Comparison of ENCODE assay signal across 1 cellular context in the genomic region with DNA sequence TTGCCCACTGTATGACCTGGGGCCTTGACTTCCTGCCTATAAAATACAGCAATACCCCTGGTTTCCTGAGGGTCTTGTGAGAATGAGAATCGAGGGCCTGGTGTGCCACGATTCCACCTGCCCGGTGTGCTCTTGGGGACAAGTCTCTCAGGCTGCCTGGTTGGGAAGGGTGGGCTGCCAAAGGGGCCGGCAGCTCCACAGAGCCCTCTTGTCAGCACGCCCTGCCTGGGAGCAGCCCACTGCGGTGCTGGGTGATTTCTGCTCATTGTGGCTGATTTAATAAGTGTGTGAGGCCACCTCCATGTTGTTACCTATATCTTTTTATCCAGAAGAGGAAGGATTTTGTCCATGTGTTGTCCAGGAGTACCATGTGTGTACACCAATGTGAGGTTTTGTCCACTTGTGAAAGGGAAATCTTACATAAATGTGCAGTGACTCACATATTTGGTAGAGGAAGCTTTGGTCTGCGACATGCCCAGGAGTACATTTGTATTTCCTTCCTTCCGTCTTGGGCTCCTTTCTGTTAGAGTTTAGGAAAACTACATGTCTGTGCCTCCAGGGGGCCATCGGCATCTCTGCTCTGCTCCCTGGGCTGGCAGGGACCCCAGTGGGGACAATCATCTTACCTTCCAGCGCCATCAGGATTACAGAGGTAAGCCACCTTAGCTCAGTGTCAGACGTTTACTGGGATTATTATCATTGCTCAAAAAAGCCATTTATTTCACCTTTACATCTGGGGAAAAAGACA.
TF ChIP-seq lines count a peak whose summit lies in the region.

No MANE protein-coding gene starts in this region.

TF ChIP-seq in GM23338, 12 proteins besides CTCF, POLR2A, EP300 and RAD21:
- TF ChIP-seq, protein P1, sequence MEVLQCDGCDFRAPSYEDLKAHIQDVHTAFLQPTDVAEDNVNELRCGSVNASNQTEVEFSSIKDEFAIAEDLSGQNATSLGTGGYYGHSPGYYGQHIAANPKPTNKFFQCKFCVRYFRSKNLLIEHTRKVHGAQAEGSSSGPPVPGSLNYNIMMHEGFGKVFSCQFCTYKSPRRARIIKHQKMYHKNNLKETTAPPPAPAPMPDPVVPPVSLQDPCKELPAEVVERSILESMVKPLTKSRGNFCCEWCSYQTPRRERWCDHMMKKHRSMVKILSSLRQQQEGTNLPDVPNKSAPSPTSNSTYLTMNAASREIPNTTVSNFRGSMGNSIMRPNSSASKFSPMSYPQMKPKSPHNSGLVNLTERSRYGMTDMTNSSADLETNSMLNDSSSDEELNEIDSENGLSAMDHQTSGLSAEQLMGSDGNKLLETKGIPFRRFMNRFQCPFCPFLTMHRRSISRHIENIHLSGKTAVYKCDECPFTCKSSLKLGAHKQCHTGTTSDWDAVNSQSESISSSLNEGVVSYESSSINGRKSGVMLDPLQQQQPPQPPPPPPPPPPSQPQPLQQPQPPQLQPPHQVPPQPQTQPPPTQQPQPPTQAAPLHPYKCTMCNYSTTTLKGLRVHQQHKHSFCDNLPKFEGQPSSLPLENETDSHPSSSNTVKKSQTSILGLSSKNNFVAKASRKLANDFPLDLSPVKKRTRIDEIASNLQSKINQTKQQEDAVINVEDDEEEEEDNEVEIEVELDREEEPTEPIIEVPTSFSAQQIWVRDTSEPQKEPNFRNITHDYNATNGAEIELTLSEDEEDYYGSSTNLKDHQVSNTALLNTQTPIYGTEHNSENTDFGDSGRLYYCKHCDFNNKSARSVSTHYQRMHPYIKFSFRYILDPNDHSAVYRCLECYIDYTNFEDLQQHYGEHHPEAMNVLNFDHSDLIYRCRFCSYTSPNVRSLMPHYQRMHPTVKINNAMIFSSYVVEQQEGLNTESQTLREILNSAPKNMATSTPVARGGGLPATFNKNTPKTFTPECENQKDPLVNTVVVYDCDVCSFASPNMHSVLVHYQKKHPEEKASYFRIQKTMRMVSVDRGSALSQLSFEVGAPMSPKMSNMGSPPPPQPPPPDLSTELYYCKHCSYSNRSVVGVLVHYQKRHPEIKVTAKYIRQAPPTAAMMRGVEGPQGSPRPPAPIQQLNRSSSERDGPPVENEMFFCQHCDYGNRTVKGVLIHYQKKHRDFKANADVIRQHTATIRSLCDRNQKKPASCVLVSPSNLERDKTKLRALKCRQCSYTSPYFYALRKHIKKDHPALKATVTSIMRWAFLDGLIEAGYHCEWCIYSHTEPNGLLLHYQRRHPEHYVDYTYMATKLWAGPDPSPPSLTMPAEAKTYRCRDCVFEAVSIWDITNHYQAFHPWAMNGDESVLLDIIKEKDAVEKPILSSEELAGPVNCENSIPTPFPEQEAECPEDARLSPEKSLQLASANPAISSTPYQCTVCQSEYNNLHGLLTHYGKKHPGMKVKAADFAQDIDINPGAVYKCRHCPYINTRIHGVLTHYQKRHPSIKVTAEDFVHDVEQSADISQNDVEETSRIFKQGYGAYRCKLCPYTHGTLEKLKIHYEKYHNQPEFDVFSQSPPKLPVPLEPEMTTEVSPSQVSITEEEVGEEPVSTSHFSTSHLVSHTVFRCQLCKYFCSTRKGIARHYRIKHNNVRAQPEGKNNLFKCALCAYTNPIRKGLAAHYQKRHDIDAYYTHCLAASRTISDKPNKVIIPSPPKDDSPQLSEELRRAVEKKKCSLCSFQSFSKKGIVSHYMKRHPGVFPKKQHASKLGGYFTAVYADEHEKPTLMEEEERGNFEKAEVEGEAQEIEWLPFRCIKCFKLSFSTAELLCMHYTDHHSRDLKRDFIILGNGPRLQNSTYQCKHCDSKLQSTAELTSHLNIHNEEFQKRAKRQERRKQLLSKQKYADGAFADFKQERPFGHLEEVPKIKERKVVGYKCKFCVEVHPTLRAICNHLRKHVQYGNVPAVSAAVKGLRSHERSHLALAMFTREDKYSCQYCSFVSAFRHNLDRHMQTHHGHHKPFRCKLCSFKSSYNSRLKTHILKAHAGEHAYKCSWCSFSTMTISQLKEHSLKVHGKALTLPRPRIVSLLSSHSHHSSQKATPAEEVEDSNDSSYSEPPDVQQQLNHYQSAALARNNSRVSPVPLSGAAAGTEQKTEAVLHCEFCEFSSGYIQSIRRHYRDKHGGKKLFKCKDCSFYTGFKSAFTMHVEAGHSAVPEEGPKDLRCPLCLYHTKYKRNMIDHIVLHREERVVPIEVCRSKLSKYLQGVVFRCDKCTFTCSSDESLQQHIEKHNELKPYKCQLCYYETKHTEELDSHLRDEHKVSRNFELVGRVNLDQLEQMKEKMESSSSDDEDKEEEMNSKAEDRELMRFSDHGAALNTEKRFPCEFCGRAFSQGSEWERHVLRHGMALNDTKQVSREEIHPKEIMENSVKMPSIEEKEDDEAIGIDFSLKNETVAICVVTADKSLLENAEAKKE (CRISPR knock-in tag; IDR thresholded peaks at IDR 0.05), result no peak
- TF ChIP-seq, protein P2, sequence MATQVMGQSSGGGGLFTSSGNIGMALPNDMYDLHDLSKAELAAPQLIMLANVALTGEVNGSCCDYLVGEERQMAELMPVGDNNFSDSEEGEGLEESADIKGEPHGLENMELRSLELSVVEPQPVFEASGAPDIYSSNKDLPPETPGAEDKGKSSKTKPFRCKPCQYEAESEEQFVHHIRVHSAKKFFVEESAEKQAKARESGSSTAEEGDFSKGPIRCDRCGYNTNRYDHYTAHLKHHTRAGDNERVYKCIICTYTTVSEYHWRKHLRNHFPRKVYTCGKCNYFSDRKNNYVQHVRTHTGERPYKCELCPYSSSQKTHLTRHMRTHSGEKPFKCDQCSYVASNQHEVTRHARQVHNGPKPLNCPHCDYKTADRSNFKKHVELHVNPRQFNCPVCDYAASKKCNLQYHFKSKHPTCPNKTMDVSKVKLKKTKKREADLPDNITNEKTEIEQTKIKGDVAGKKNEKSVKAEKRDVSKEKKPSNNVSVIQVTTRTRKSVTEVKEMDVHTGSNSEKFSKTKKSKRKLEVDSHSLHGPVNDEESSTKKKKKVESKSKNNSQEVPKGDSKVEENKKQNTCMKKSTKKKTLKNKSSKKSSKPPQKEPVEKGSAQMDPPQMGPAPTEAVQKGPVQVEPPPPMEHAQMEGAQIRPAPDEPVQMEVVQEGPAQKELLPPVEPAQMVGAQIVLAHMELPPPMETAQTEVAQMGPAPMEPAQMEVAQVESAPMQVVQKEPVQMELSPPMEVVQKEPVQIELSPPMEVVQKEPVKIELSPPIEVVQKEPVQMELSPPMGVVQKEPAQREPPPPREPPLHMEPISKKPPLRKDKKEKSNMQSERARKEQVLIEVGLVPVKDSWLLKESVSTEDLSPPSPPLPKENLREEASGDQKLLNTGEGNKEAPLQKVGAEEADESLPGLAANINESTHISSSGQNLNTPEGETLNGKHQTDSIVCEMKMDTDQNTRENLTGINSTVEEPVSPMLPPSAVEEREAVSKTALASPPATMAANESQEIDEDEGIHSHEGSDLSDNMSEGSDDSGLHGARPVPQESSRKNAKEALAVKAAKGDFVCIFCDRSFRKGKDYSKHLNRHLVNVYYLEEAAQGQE (IDR thresholded peaks at IDR 0.05; ENCODE audit: unreplicated experiment), result no peak
- TF ChIP-seq EZH2phosphoT487 (IDR thresholded peaks at IDR 0.05; ENCODE audit: unreplicated experiment) (no peak), JUNB (IDR thresholded peaks at IDR 0.05; ENCODE audit: unreplicated experiment) (no peak), POLR2AphosphoS5 (IDR thresholded peaks at IDR 0.05; ENCODE audit: low read depth) (no peak), CREB1 (CRISPR knock-in tag; IDR thresholded peaks at IDR 0.05; ENCODE audit: low read depth) (no peak), STAT1 (IDR thresholded peaks at IDR 0.05; ENCODE audit: unreplicated experiment) (no peak), ZNF331 (CRISPR knock-in tag; IDR thresholded peaks at IDR 0.05; ENCODE audit: low read depth) (no peak), EZH2 (IDR thresholded peaks at IDR 0.05; ENCODE audit: low read depth, unreplicated experiment) (no peak), ZNF114 (CRISPR knock-in tag; IDR thresholded peaks at IDR 0.05) (no peak), NANOG (IDR thresholded peaks at IDR 0.05; ENCODE audit: borderline replicate concordance) (no peak)
- TF ChIP-seq, protein P3, sequence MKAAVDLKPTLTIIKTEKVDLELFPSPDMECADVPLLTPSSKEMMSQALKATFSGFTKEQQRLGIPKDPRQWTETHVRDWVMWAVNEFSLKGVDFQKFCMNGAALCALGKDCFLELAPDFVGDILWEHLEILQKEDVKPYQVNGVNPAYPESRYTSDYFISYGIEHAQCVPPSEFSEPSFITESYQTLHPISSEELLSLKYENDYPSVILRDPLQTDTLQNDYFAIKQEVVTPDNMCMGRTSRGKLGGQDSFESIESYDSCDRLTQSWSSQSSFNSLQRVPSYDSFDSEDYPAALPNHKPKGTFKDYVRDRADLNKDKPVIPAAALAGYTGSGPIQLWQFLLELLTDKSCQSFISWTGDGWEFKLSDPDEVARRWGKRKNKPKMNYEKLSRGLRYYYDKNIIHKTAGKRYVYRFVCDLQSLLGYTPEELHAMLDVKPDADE (IDR thresholded peaks at IDR 0.05), result no peak
TF ChIP-seq in GM23338: peak in this region for 0.
